ENCODE assay signal across 1 cellular context in the genomic region with DNA sequence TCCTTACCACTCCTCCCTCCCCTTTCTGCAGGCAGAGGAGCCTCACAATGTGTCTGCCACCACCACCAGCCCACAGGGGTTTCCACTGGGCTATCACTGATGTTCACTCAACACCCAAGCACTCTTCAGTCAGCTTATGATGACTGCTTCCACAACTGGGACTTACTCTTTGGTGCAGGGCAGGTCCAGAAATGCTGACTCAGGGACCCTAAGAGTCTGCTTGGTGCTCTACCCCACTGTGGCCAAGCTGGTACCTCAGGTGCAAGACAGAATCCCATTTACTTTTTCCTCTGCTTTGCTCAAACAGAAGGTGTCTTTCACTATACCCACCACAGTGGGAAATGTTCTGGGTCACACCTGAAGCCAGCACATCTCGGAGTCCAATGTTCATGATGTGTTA.
TF ChIP-seq lines count a peak whose summit lies in the region.

No MANE protein-coding gene starts in this region.

TF ChIP-seq in HepG2, 621 proteins besides CTCF, POLR2A, EP300 and RAD21:
- peak; percentile 86 to 95 for TF ChIP-seq MAFK (conservative IDR thresholded peaks at IDR 0.05 in 1 of 2, IDR thresholded peaks at IDR 0.05 in 1 of 2; ENCODE audit: low read length in 2 of 2)
- TF ChIP-seq ZSCAN30 (CRISPR knock-in tag; IDR thresholded peaks at IDR 0.05), result no peak
- TF ChIP-seq SNAPC2 (CRISPR knock-in tag; IDR thresholded peaks at IDR 0.05), result no peak
- TF ChIP-seq MAFF (IDR thresholded peaks at IDR 0.05; ENCODE audit: low read depth, low read length), result peak; percentile 87
- no peak for TF ChIP-seq SUZ12 (IDR thresholded peaks at IDR 0.05; ENCODE audit: low read depth, low read length)
- no peak for TF ChIP-seq SSRP1 (CRISPR knock-in tag; IDR thresholded peaks at IDR 0.05)
